ENCODE assay signal across 12 cellular contexts in the genomic region with DNA sequence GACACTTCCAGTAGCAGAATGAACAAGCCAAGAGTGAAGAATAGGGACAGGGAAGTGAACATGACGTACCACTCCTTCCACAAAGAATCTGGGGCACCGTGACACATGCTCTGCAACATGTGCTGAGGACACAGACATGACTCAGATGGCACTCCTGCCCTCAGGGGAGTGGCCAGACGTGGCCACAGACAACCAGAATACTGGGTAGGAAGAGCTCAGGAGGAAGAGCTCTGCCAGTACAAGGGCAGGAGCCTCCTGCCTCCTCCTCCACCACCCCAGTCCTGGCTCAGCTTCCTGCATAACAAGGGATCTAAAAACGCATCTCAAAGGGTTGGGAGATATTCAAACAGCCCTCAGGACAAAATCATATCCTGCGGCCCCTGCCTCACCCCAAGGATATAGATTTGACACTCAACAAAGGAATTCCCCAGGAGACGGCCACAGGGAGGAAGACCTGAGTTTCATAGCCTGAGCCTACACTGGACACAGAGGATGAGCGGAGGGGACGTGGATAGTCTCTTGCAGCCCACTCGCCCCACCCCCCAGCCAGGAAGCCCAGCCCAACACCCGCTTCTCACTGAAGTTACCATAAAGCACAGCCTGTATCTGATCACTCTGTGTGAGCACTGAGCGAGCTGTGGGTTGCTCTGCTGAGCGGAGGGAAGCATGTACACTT.
DNase-seq lines count a peak whose midpoint lies in the region; ATAC-seq, FAIRE-seq and TF ChIP-seq lines count a peak whose summit lies in the region.
"Had no signal": no experiment of that assay in that cellular context is flagged by ENCODE, and none has a peak within 500 bp of the region (broad histone marks: within the 10 kb centered on the region; RNA-seq: fewer than 3 reads in every experiment).

No MANE protein-coding gene starts in this region.

- no peak overlapping the region for H3K4me3 ChIP-seq in bronchial epithelial cell (ENCODE audit: low read depth, low read length)

- ATAC-seq in HG02840 (IDR thresholded peaks at IDR 0.05; ENCODE audit: low FRiP score, unreplicated experiment): no peak
- ATAC-seq: naive thymus-derived CD4-positive, alpha-beta T cell had no signal

- FAIRE-seq in bronchial epithelial cell (lab: Jason Lieb, UNC): peak; percentile 97
- FAIRE-seq: GM12892 had no signal

- H3K36me3 ChIP-seq in bronchial epithelial cell (ENCODE audit: control insufficient read depth, insufficient read depth, low read length): no peaks in the 10 kb centered on the region

- H3K27me3 ChIP-seq in bronchial epithelial cell (ENCODE audit: control insufficient read depth, insufficient read depth, low read length): no peaks in the 10 kb centered on the region

- TF ChIP-seq CTCF in bronchial epithelial cell (IDR thresholded peaks at IDR 0.05; ENCODE audit: insufficient read depth, low read length, severe bottlenecking): no peak

- DNase-seq in AG20443 (ENCODE audit: low spot score) (peak; percentile 60), M059J (ENCODE audit: low read depth) (peak; percentile 87), bronchial epithelial cell (ENCODE audit: low read depth) (peak; percentile 86), kidney tubule cell (ENCODE audit: low spot score) (peak; percentile 84), globus pallidus (ENCODE audit: low spot score) (no peak)
- no peak for DNase-seq in stimulated activated CD4-positive, alpha-beta T cell treated with anti-CD3 and anti-CD28 coated beads, Interleukin-15, amount 100 ng/mL, for 24 hours
- DNase-seq in effector CD8-positive, alpha-beta T cell (lab: John Stamatoyannopoulos, UW): no peak
- DNase-seq: activated naive CD4-positive, alpha-beta T cell; naive thymus-derived CD4-positive, alpha-beta T cell; NCI-H524 had no signal

Comparison
In these comparisons a context has a peak if more than half of its experiments do, and no peak if none do; other contexts are left out.
1. DNase-seq: peak in AG20443 (single experiment), M059J (single experiment), bronchial epithelial cell (single experiment) and kidney tubule cell (single experiment); none in globus pallidus (single experiment), stimulated activated CD4-positive, alpha-beta T cell treated with anti-CD3 and anti-CD28 coated beads, Interleukin-15, amount 100 ng/mL, for 24 hours (single experiment) and effector CD8-positive, alpha-beta T cell (single experiment).